8 cellular contexts compared by ENCODE assay signal in genomic region chr1:36088265-36088576, GRCh38. TPM values are rescaled to one million over a fixed set of nuclear protein-coding genes. Genes with fewer than 3 reads are reported as not detected.
DNase-seq lines count a peak whose midpoint lies in the region; ATAC-seq and TF ChIP-seq lines count a peak whose summit lies in the region.

No MANE protein-coding gene starts in this region.

- TF ChIP-seq CTCF in heart left ventricle (IDR thresholded peaks at IDR 0.05): no peak
- no peak for TF ChIP-seq CTCF in spleen (IDR thresholded peaks at IDR 0.05 in 8 of 11, conservative IDR thresholded peaks at IDR 0.05 in 3 of 11)

- H3K9me3 ChIP-seq in SK-N-MC (ENCODE audit: low read depth, low read length) (no peaks in the 10 kb centered on the region), heart left ventricle (no peaks in the 10 kb centered on the region), spleen (no peaks in the 10 kb centered on the region)

- H3K27me3 ChIP-seq in heart left ventricle: peaks cover 0 to 26% (median 5%) of the 10 kb centered on the region in 9 donors
- H3K27me3 ChIP-seq in spleen (replicated peaks in 1 of 7): peaks cover 0 to 37% (median 17%) of the 10 kb centered on the region in 7 donors

- peak overlapping the region; percentile 93 for H3K9ac ChIP-seq in SK-N-MC (ENCODE audit: insufficient read length)

- H3K36me3 ChIP-seq in SK-N-MC (ENCODE audit: insufficient read depth, low read length): peaks cover 28% of the 10 kb centered on the region
- peaks cover 4 to 27% (median 23%) of the 10 kb centered on the region in 9 donors for H3K36me3 ChIP-seq in heart left ventricle
- peaks cover 3 to 29% (median 23%) of the 10 kb centered on the region in 6 donors for H3K36me3 ChIP-seq in spleen

- H3K27ac ChIP-seq in SK-N-MC: peak overlapping the region; percentile 42
- peak overlapping the region in 11 of 12 donors; percentile 81 to 95 (median 92) for H3K27ac ChIP-seq in heart left ventricle
- peak overlapping the region; percentile 80 to 96 (median 96) for H3K27ac ChIP-seq in spleen

- H3K4me1 ChIP-seq in heart left ventricle (peaks cover 0 to 47% (median 23%) of the 10 kb centered on the region in 12 donors), spleen (peaks cover 18 to 66% (median 52%) of the 10 kb centered on the region in 6 donors)

- TF ChIP-seq POLR2A in heart left ventricle (IDR thresholded peaks at IDR 0.05) (no peak), spleen (IDR thresholded peaks at IDR 0.05) (no peak)

- H3K4me3 ChIP-seq in SK-N-MC: peak overlapping the region; percentile 92
- peak overlapping the region; percentile 59 to 100 (median 94) for H3K4me3 ChIP-seq in heart left ventricle
- peak overlapping the region; percentile 81 to 100 (median 100) for H3K4me3 ChIP-seq in spleen

- DNase-seq in SK-N-MC (ENCODE audit: low read depth, low spot score) (no peak), heart left ventricle (no peak), spleen (no peak), NCI-H1417 (lab: John Stamatoyannopoulos, UW) (no peak), Kasumi-1 (lab: John Stamatoyannopoulos, UW) (no peak)
- no peak for DNase-seq in stimulated activated CD4-positive, alpha-beta T cell treated with anti-CD3 and anti-CD28 coated beads, Interleukin-1b, Interleukin-23, amount 100 ng/mL, for 48 hours

- 27 to 45% (median 32%) methylated on average over 4 to 8 of the region's 8 CpGs for WGBS in heart left ventricle, 4 donors
- 27 to 43% (median 30%) methylated on average over 4 to 8 of the region's 8 CpGs for WGBS in spleen, 5 donors

- peak; percentile 3 for ATAC-seq in GM21390 (IDR thresholded peaks at IDR 0.05; ENCODE audit: unreplicated experiment)
- peak in 1 of 4 donors; percentile 12 for ATAC-seq in heart left ventricle
- no peak for ATAC-seq in GM21825 (IDR thresholded peaks at IDR 0.05; ENCODE audit: unreplicated experiment)

- intact Hi-C loops in heart left ventricle (cut with DNase I): loop anchor here in 3 of 10 donors (5.0 to 10.0 kb wide), 3 partner anchors 203 to 233 kb away; partner anchors contain the start of gene AGO1 (in 1 of the 3)
- intact Hi-C loops in spleen (cut with DNase I; ENCODE audit: low total_unique reads): no loop called here

RNA-seq across cellular contexts. Expression of gene ADPRS, which starts 0.5 kb away (rescaled TPM):
- total RNA-seq in heart left ventricle (10 to 100 TPM; 11.3 to 49.0 (median 16.9) TPM), spleen (10 to 100 TPM; 21.3 to 44.9 (median 26.6) TPM)
- polyA plus RNA-seq in heart left ventricle (10 to 100 TPM; 23.2 to 31.2 TPM), spleen (10 to 100 TPM; 21.3 to 34.0 (median 22.2) TPM)

RNA-seq across cellular contexts. Expression of gene TEKT2, which starts 4.3 kb away (rescaled TPM):
- total RNA-seq in heart left ventricle (under 1 TPM in 3 of 9 donors, not detected in 6; 0.17 to 0.23 (median 0.20) TPM), spleen (not detected)
- polyA plus RNA-seq in heart left ventricle (under 1 TPM in 1 of 2 donors, not detected in 1; 0.07 TPM), spleen (under 1 TPM in 1 of 3 donors, not detected in 2; 0.33 TPM)

RNA-seq across cellular contexts. Expression of gene COL8A2, which starts 36.8 kb away (rescaled TPM):
- total RNA-seq in heart left ventricle (1 to 10 TPM in 5 of 9 donors, under 1 TPM in 4; 0.33 to 2.6 (median 1.1) TPM), spleen (10 to 100 TPM in 4 of 7 donors, 1 to 10 TPM in 3; 7.0 to 32.0 (median 10.3) TPM)
- polyA plus RNA-seq in heart left ventricle (under 1 TPM; 0.34 to 0.53 TPM), spleen (1 to 10 TPM; 2.1 to 5.9 (median 4.3) TPM)

Comparison
In these comparisons a context has a peak if more than half of its experiments do, and no peak if none do; other contexts are left out.
1. H3K27ac ChIP-seq: peak in every context shown above with its lines; median percentile 96 in spleen; 92 in heart left ventricle; 42 in SK-N-MC.